ENCODE assay signal across 16 cellular contexts in the genomic region with DNA sequence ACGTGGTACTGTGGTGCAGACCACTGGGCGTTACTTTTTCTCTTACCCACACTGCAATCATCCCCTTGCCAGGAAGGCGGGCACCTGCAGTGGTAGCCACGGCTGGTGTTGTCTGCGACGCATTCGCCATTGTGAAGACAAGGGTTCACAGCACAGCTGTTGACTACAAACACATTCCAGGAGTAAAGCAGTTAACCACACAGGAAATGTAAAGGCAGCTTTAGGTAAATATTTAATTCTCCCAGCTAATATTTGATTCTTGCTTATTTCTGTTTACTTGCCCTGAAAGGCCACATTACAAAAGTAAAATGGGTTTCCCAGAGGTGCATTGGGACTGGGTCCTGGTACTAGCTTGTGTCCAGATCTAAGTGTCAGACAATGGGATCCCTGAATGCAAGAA. TPM values are rescaled to one million over a fixed set of nuclear protein-coding genes. Genes with fewer than 3 reads are reported as not detected.
DNase-seq lines count a peak whose midpoint lies in the region; ATAC-seq and TF ChIP-seq lines count a peak whose summit lies in the region.
"Had no signal": no experiment of that assay in that cellular context is flagged by ENCODE, and none has a peak within 500 bp of the region (broad histone marks: within the 10 kb centered on the region; RNA-seq: fewer than 3 reads in every experiment).

No MANE protein-coding gene starts in this region.

- no peak overlapping the region for H3K27ac ChIP-seq in substantia nigra (ENCODE audit: low read depth, low read length, poor library complexity, severe bottlenecking)

- H3K27me3 Mint-ChIP-seq in effector memory CD8-positive, alpha-beta T cell = no peaks in the 10 kb centered on the region
- H3K27me3 Mint-ChIP-seq in natural killer cell (ENCODE audit: low read depth in 2 of 2) = no peaks in the 10 kb centered on the region

- no peak for TF ChIP-seq CTCF in natural killer cell (IDR thresholded peaks at IDR 0.05)

- intact Hi-C loops in natural killer cell (cut with micrococcal nuclease) (loop anchor here (2.0 to 10.0 kb wide), 2 partner anchors 42 to 364 kb away; a partner anchor contains a TSS), posterior cingulate gyrus (cut with DNase I) (no loop called here)

- H3K36me3 Mint-ChIP-seq in effector memory CD8-positive, alpha-beta T cell (ENCODE audit: insufficient read depth) = peaks cover 63% of the 10 kb centered on the region
- peaks cover 14% of the 10 kb centered on the region for H3K36me3 Mint-ChIP-seq in natural killer cell

- H3K4me3 Mint-ChIP-seq in effector memory CD8-positive, alpha-beta T cell = peak overlapping the region in 1 of 2 donors; percentile 57
- H3K4me3 Mint-ChIP-seq in natural killer cell = peak overlapping the region; percentile 54

- peak; percentile 13 for DNase-seq in DMS53 treated with DMSO at 0.1 percent for 48 hours (lab: John Stamatoyannopoulos, UW; ENCODE audit: unreplicated experiment)
- peak; percentile 47 for DNase-seq in NCI-H2029 (lab: John Stamatoyannopoulos, UW)
- peak in 1 of 3 experiments; percentile 10 for DNase-seq in effector memory CD8-positive, alpha-beta T cell
- DNase-seq in natural killer cell = no peak
- DNase-seq in T-helper 9 cell = no peak
- DNase-seq in posterior cingulate gyrus = no peak
- no peak for DNase-seq in substantia nigra (lab: John Stamatoyannopoulos, UW)
- DNase-seq: ACHN, Kasumi-1, MV-4-11, NCI-H1436, NCI-H2081 treated with DMSO at 0.1 percent for 48 hours, NCI-H2227 treated with DMSO at 0.1 percent for 48 hours, NCI-H524 treated with DMSO at 0.1 percent for 48 hours had no signal

- H3K4me1 Mint-ChIP-seq in effector memory CD8-positive, alpha-beta T cell (ENCODE audit: low read depth in 2 of 2) = peaks cover 24 to 28% of the 10 kb centered on the region in 2 donors
- peaks cover 46 to 57% of the 10 kb centered on the region in 2 donors for H3K4me1 Mint-ChIP-seq in natural killer cell

- peak overlapping the region; percentile 49 to 91 for H3K27ac Mint-ChIP-seq in effector memory CD8-positive, alpha-beta T cell
- H3K27ac Mint-ChIP-seq in natural killer cell = peak overlapping the region; percentile 3 to 48

- H3K9me3 Mint-ChIP-seq in effector memory CD8-positive, alpha-beta T cell = no peaks in the 10 kb centered on the region
- no peaks in the 10 kb centered on the region for H3K9me3 Mint-ChIP-seq in natural killer cell

- ATAC-seq in effector memory CD8-positive, alpha-beta T cell (replicated peaks) = peak; percentile 73
- ATAC-seq in natural killer cell (peak; percentile 60 to 82 (median 60)), HG02938 (IDR thresholded peaks at IDR 0.05; ENCODE audit: unreplicated experiment) (no peak)
- ATAC-seq: HCT116 had no signal

RNA-seq across cellular contexts. Expression of a gene that starts 45.4 kb away (rescaled TPM):
- total RNA-seq in natural killer cell = 10 to 100 TPM; 52.1 to 83.5 (median 68.1) TPM

Comparison
In these comparisons a context has a peak if more than half of its experiments do, and no peak if none do; other contexts are left out.
1. DNase-seq: peak in DMS53 treated with DMSO at 0.1 percent for 48 hours (single experiment) and NCI-H2029 (single experiment); none in natural killer cell (single experiment), T-helper 9 cell (single experiment), posterior cingulate gyrus (0 of 10) and substantia nigra (0 of 49).